ENCODE assay signal across 15 cellular contexts in the genomic region with DNA sequence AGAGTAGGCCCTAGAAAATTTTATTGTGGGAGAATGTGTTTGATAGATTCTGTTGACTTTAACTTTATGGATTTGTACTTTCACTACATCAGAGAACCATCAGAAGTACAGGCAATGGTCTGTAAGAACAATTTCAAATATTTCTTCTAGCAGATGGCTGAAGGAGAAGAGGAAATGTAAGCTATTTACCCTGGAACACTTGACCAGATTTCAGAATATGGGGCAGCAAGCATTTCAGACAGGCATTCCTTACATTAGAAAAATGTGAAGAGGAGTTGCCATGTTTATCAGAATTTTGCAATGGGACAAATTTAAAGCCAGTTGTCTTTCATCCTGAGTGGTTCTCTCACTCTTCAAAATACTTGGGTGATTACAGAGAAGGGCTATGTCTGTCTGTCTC. TPM values are rescaled to one million over a fixed set of nuclear protein-coding genes. Genes with fewer than 3 reads are reported as not detected.
DNase-seq lines count a peak whose midpoint lies in the region; ATAC-seq and TF ChIP-seq lines count a peak whose summit lies in the region.
"Had no signal": no experiment of that assay in that cellular context is flagged by ENCODE, and none has a peak within 500 bp of the region (broad histone marks: within the 10 kb centered on the region; RNA-seq: fewer than 3 reads in every experiment).

No MANE protein-coding gene starts in this region.

- no peak overlapping the region for H3K4me3 ChIP-seq in coronary artery
- no peak overlapping the region for H3K4me3 ChIP-seq in psoas muscle

- intact Hi-C loops in psoas muscle (cut with DNase I), result loop anchor here in 1 of 2 donors (5.0 kb wide), 1 partner anchor 88 kb away; no protein-coding TSS in a partner anchor

- H3K27me3 ChIP-seq in psoas muscle (ENCODE audit: insufficient read depth in 3 of 3, low read length in 2 of 3), result no peaks in the 10 kb centered on the region

- H3K4me1 ChIP-seq in psoas muscle, result peaks cover 8% of the 10 kb centered on the region

- H3K27me3 Mint-ChIP-seq in T-cell (peaks cover 7% of the 10 kb centered on the region in 2 donors), nephron (ENCODE audit: low read depth) (peaks cover 3% of the 10 kb centered on the region)
- H3K27me3 Mint-ChIP-seq in activated CD4-positive, alpha-beta T cell treated with anti-CD3 and anti-CD28 coated beads, Interleukin-2, amount 10 ng/mL, durations not matched to agents 7 days and 5 days, result no peaks in the 10 kb centered on the region

- H3K9me3 Mint-ChIP-seq in T-cell (peaks cover 0 to 4% (median 0%) of the 10 kb centered on the region in 3 donors), nephron (no peaks in the 10 kb centered on the region)
- H3K9me3 Mint-ChIP-seq in activated CD4-positive, alpha-beta T cell treated with anti-CD3 and anti-CD28 coated beads, Interleukin-2, amount 10 ng/mL, durations not matched to agents 7 days and 5 days, result peaks cover 7% of the 10 kb centered on the region

- DNase-seq in T-cell (no peak), coronary artery (ENCODE audit: low spot score) (no peak), SIG-M5 treated with dmso at 0.1 percent for 504 hours (lab: John Stamatoyannopoulos, UW; ENCODE audit: unreplicated experiment) (no peak), psoas muscle (no peak), NCI-H526 treated with DMSO at 0.1 percent for 48 hours (lab: John Stamatoyannopoulos, UW) (no peak)
- no peak for DNase-seq in activated CD4-positive, alpha-beta T cell treated with anti-CD3 and anti-CD28 coated beads, Interleukin-2, amount 10 ng/mL, durations not matched to agents 7 days and 5 days
- DNase-seq: DMS53, HCEC 1CT, KG1, NCI-H1092 treated with DMSO at 0.1 percent for 48 hours, NCI-H1694 treated with DMSO at 0.1 percent for 48 hours, NCI-H345, NCI-H748 treated with DMSO at 0.1 percent for 48 hours had no signal

- H3K9me3 ChIP-seq in psoas muscle, result no peaks in the 10 kb centered on the region

- POLR2A ChIA-PET in T-cell (lab: Charles Lee), result no interaction called here
- POLR2A ChIA-PET in activated CD4-positive, alpha-beta T cell treated with anti-CD3 and anti-CD28 coated beads, Interleukin-2, amount 10 ng/mL, durations not matched to agents 7 days and 5 days (lab: Charles Lee), result no interaction called here

- H3K4me1 Mint-ChIP-seq in T-cell, result peaks cover 52 to 62% (median 57%) of the 10 kb centered on the region in 3 donors
- peaks cover 57% of the 10 kb centered on the region for H3K4me1 Mint-ChIP-seq in nephron
- H3K4me1 Mint-ChIP-seq in activated CD4-positive, alpha-beta T cell treated with anti-CD3 and anti-CD28 coated beads, Interleukin-2, amount 10 ng/mL, durations not matched to agents 7 days and 5 days, result peaks cover 59% of the 10 kb centered on the region

- H3K27ac ChIP-seq in 22Rv1, result peak overlapping the region; percentile 59; the same call in 1 of the 2 replicates
- peak overlapping the region; percentile 41 to 62 for H3K27ac ChIP-seq in coronary artery
- H3K27ac ChIP-seq in psoas muscle, result no peak overlapping the region

- no peak overlapping the region for H3K4me3 Mint-ChIP-seq in T-cell
- no peak overlapping the region for H3K4me3 Mint-ChIP-seq in nephron
- H3K4me3 Mint-ChIP-seq in activated CD4-positive, alpha-beta T cell treated with anti-CD3 and anti-CD28 coated beads, Interleukin-2, amount 10 ng/mL, durations not matched to agents 7 days and 5 days, result no peak overlapping the region

- H3K36me3 Mint-ChIP-seq in T-cell (peaks cover 3% of the 10 kb centered on the region), nephron (ENCODE audit: low read depth) (no peaks in the 10 kb centered on the region)
- peaks cover 20% of the 10 kb centered on the region for H3K36me3 Mint-ChIP-seq in activated CD4-positive, alpha-beta T cell treated with anti-CD3 and anti-CD28 coated beads, Interleukin-2, amount 10 ng/mL, durations not matched to agents 7 days and 5 days (ENCODE audit: low read depth)

- CTCF ChIA-PET in T-cell (lab: Charles Lee), result interaction anchor here in 1 of 2 donors (1.1 kb wide), 1 partner anchor 129 kb away, joined by 5 read pairs; no protein-coding TSS in a partner anchor
- CTCF ChIA-PET in activated CD4-positive, alpha-beta T cell treated with anti-CD3 and anti-CD28 coated beads, Interleukin-2, amount 10 ng/mL, durations not matched to agents 7 days and 5 days (lab: Charles Lee), result interaction anchor here (1.5 kb wide), 1 partner anchor 12 kb away, joined by 3 read pairs; no protein-coding TSS in a partner anchor

- ATAC-seq in T-cell (replicated peaks in 1 of 4) (no peak), psoas muscle (no peak)

- TF ChIP-seq CTCF in 22Rv1 (IDR thresholded peaks at IDR 0.05) (no peak), coronary artery (IDR thresholded peaks at IDR 0.05) (no peak), nephron (IDR thresholded peaks at IDR 0.05; ENCODE audit: unreplicated experiment in 3 of 3) (no peak), psoas muscle (IDR thresholded peaks at IDR 0.05) (no peak)

- peak overlapping the region; percentile 5 to 77 for H3K27ac Mint-ChIP-seq in T-cell
- peak overlapping the region in 2 of 3 experiments; percentile 28 to 43 for H3K27ac Mint-ChIP-seq in nephron
- no peak overlapping the region for H3K27ac Mint-ChIP-seq in activated CD4-positive, alpha-beta T cell treated with anti-CD3 and anti-CD28 coated beads, Interleukin-2, amount 10 ng/mL, durations not matched to agents 7 days and 5 days

- H3K36me3 ChIP-seq in psoas muscle (ENCODE audit: insufficient read depth in 1 of 2, low read depth in 1 of 2), result no peaks in the 10 kb centered on the region

RNA-seq across cellular contexts. Expression of gene FRY, which starts 7.5 kb away (rescaled TPM):
- total RNA-seq in T-cell (10 to 100 TPM; 11.5 to 35.3 (median 15.2) TPM), psoas muscle (10 to 100 TPM; 24.0 to 56.9 (median 36.7) TPM)
- total RNA-seq in activated CD4-positive, alpha-beta T cell treated with anti-CD3 and anti-CD28 coated beads, Interleukin-2, amount 10 ng/mL, durations not matched to agents 7 days and 5 days, result 10 to 100 TPM; 12.0 to 14.3 TPM
- polyA plus RNA-seq in psoas muscle, result 10 to 100 TPM in 1 of 3 donors, 1 to 10 TPM in 2; 7.1 to 12.0 (median 9.1) TPM
